Comparison of ENCODE assay signal across 8 cellular contexts in genomic region chr17:75515523-75516254, GRCh38. TPM values are rescaled to one million over a fixed set of nuclear protein-coding genes. Genes with fewer than 3 reads are reported as not detected.
DNase-seq lines count a peak whose midpoint lies in the region; ATAC-seq and TF ChIP-seq lines count a peak whose summit lies in the region.

A gene with protein sequence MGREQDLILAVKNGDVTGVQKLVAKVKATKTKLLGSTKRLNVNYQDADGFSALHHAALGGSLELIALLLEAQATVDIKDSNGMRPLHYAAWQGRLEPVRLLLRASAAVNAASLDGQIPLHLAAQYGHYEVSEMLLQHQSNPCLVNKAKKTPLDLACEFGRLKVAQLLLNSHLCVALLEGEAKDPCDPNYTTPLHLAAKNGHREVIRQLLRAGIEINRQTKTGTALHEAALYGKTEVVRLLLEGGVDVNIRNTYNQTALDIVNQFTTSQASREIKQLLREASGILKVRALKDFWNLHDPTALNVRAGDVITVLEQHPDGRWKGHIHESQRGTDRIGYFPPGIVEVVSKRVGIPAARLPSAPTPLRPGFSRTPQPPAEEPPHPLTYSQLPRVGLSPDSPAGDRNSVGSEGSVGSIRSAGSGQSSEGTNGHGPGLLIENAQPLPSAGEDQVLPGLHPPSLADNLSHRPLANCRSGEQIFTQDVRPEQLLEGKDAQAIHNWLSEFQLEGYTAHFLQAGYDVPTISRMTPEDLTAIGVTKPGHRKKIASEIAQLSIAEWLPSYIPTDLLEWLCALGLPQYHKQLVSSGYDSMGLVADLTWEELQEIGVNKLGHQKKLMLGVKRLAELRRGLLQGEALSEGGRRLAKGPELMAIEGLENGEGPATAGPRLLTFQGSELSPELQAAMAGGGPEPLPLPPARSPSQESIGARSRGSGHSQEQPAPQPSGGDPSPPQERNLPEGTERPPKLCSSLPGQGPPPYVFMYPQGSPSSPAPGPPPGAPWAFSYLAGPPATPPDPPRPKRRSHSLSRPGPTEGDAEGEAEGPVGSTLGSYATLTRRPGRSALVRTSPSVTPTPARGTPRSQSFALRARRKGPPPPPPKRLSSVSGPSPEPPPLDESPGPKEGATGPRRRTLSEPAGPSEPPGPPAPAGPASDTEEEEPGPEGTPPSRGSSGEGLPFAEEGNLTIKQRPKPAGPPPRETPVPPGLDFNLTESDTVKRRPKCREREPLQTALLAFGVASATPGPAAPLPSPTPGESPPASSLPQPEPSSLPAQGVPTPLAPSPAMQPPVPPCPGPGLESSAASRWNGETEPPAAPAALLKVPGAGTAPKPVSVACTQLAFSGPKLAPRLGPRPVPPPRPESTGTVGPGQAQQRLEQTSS (N-terminal part only) (minus strand): TSS chr17:75515537. CDS start chr17:75513804, 1,733 bp downstream.

- no peaks in the 10 kb centered on the region for H3K9me3 ChIP-seq in left lung

- peak; percentile 76 for TF ChIP-seq CTCF in AG09319 (IDR thresholded peaks at IDR 0.05; ENCODE audit: low read depth, low read length)
- TF ChIP-seq CTCF in left lung (IDR thresholded peaks at IDR 0.05) = peak; percentile 86 to 93

- peak within 1 kb of the TSS; percentile 75 to 77 for H3K27ac ChIP-seq in left lung

- peaks cover 26% of the 10 kb centered on the region for H3K4me1 Mint-ChIP-seq in dendritic cell treated with granulocyte-macrophage colony-stimulating factor and Interleukin-4, amounts not matched to agents 40 ng/mL and 50 ng/mL, for 4 days (ENCODE audit: low read depth)

- H3K27me3 ChIP-seq in left lung = peaks cover 0 to 24% of the 10 kb centered on the region in 2 donors

- H3K4me1 ChIP-seq in left lung = peaks cover 13 to 50% of the 10 kb centered on the region in 2 donors

- peak within 1 kb of the TSS; percentile 95 for H3K4me3 ChIP-seq in left lung

- no peaks in the 10 kb centered on the region for H3K9me3 Mint-ChIP-seq in dendritic cell treated with granulocyte-macrophage colony-stimulating factor and Interleukin-4, amounts not matched to agents 40 ng/mL and 50 ng/mL, for 4 days

- H3K27ac Mint-ChIP-seq in dendritic cell treated with granulocyte-macrophage colony-stimulating factor and Interleukin-4, amounts not matched to agents 40 ng/mL and 50 ng/mL, for 4 days = peak within 1 kb of the TSS; percentile 59

- peak; percentile 36 for ATAC-seq in GM19043 (IDR thresholded peaks at IDR 0.05; ENCODE audit: low read depth, unreplicated experiment)
- peak; percentile 37 for ATAC-seq in HG03442 (IDR thresholded peaks at IDR 0.05; ENCODE audit: unreplicated experiment)
- peak; percentile 88 for ATAC-seq in left lung

- no peaks in the 10 kb centered on the region for H3K36me3 Mint-ChIP-seq in dendritic cell treated with granulocyte-macrophage colony-stimulating factor and Interleukin-4, amounts not matched to agents 40 ng/mL and 50 ng/mL, for 4 days (ENCODE audit: low read depth)

- peak within 1 kb of the TSS; percentile 83 for H3K4me3 Mint-ChIP-seq in dendritic cell treated with granulocyte-macrophage colony-stimulating factor and Interleukin-4, amounts not matched to agents 40 ng/mL and 50 ng/mL, for 4 days

- peaks cover 40% of the 10 kb centered on the region for H3K27me3 Mint-ChIP-seq in dendritic cell treated with granulocyte-macrophage colony-stimulating factor and Interleukin-4, amounts not matched to agents 40 ng/mL and 50 ng/mL, for 4 days

- H3K36me3 ChIP-seq in left lung = peaks cover 0 to 20% of the 10 kb centered on the region in 2 donors

- DNase-seq in AG09319 (ENCODE audit: extremely low read depth, low read depth) (peak; percentile 72), NCI-H510A treated with DMSO at 0.1 percent for 48 hours (lab: John Stamatoyannopoulos, UW) (peak; percentile 90), left lung (peak; percentile 94 to 96)
- DNase-seq in activated CD4-positive, alpha-beta T cell treated with anti-CD3 and anti-CD28 coated beads, Interleukin-2, amount 50 U/mL, for 1 hour = peak; percentile 68
- DNase-seq in stimulated activated CD4-positive, alpha-beta T cell treated with anti-CD3 and anti-CD28 coated beads, Interleukin-1b, Interleukin-23, amount 100 ng/mL, for 48 hours = peak; percentile 85

- intact Hi-C loops in dendritic cell treated with granulocyte-macrophage colony-stimulating factor and Interleukin-4, amounts not matched to agents 40 ng/mL and 50 ng/mL, for 4 days (cut with micrococcal nuclease) = loop anchor here (2.0 to 5.0 kb wide), 2 partner anchors 73 to 88 kb away; no protein-coding TSS in a partner anchor
- intact Hi-C loops in left lung (cut with DNase I) = no loop called here

RNA-seq across cellular contexts. Expression of the gene that starts here (rescaled TPM):
- 10 to 100 TPM; 43.8 to 74.4 TPM for total RNA-seq in left lung

Comparison
In these comparisons a context has a peak if more than half of its experiments do, and no peak if none do; other contexts are left out.
1. Peak in every context shown above with its lines: DNase-seq, ATAC-seq, H3K4me3 ChIP-seq and H3K27ac ChIP-seq.
2. ATAC-seq: peak in every context shown above with its lines; median percentile 88 in left lung; 37 in HG03442; 36 in GM19043.